Comparison of ENCODE assay signal across 8 cellular contexts in genomic region chr6:106512958-106513480, GRCh38.
A peak's percentile ranks its signal among the peaks of the same experiment; 100 is the strongest.
DNase-seq lines count a peak whose midpoint lies in the region; ATAC-seq, FAIRE-seq and TF ChIP-seq lines count a peak whose summit lies in the region.

No MANE protein-coding gene starts in this region.

- H3K4me3 ChIP-seq in H7 (ENCODE audit: insufficient read depth, low read depth, low read length) (peak overlapping the region; percentile 47), adrenal gland (peak overlapping the region; percentile 49 to 84 (median 62)), lung (peak overlapping the region; percentile 66)

- FAIRE-seq in urothelium cell line (lab: Jason Lieb, UNC) = no peak

- ATAC-seq in lung (ENCODE audit: insufficient read depth, low FRiP score) (no peak), HG03039 (IDR thresholded peaks at IDR 0.05; ENCODE audit: unreplicated experiment) (no peak)

- no peaks in the 10 kb centered on the region for H3K9me3 ChIP-seq in adrenal gland (replicated peaks in 1 of 3)
- H3K9me3 ChIP-seq in lung (ENCODE audit: control insufficient read depth in 2 of 2, insufficient read depth in 1 of 2, low read length in 1 of 2) = no peaks in the 10 kb centered on the region

- H3K4me1 ChIP-seq in adrenal gland (replicated peaks in 1 of 2) (peaks cover 7 to 23% of the 10 kb centered on the region in 2 donors), lung (ENCODE audit: control insufficient read depth in 2 of 2, insufficient read depth in 2 of 2, low read length in 2 of 2) (no peaks in the 10 kb centered on the region)

- 14 to 29% (median 23%) methylated on average over 5 to 19 of the region's 19 CpGs for WGBS in adrenal gland, 4 donors
- WGBS in lung, 2 donors = 3 to 5% methylated on average over 19 of the region's 19 CpGs

- no peak for TF ChIP-seq POLR2A in adrenal gland (IDR thresholded peaks at IDR 0.05)

- H3K36me3 ChIP-seq in H7 (replicated peaks; ENCODE audit: control insufficient read depth, insufficient read depth, low read length) = no peaks in the 10 kb centered on the region
- H3K36me3 ChIP-seq in adrenal gland (replicated peaks in 1 of 2) = no peaks in the 10 kb centered on the region
- no peaks in the 10 kb centered on the region for H3K36me3 ChIP-seq in lung (ENCODE audit: control insufficient read depth in 2 of 2, insufficient read depth in 2 of 2, low read length in 2 of 2)

- H3K27me3 ChIP-seq in H7 (ENCODE audit: control insufficient read depth, insufficient read depth, low read length) (peaks cover 63% of the 10 kb centered on the region), adrenal gland (peaks cover 14% of the 10 kb centered on the region), lung (ENCODE audit: control insufficient read depth, insufficient read depth) (no peaks in the 10 kb centered on the region)

- H3K27ac ChIP-seq in 22Rv1 (peak overlapping the region; percentile 90), adrenal gland (peak overlapping the region in 4 of 5 donors; percentile 13 to 79 (median 72)), lung (ENCODE audit: low read depth in 1 of 2, low read length in 1 of 2) (peak overlapping the region; percentile 21 to 94)

- intact Hi-C loops in adrenal gland (cut with DNase I) = no loop called here

- TF ChIP-seq CTCF in 22Rv1 (IDR thresholded peaks at IDR 0.05) = no peak
- no peak for TF ChIP-seq CTCF in adrenal gland (IDR thresholded peaks at IDR 0.05)
- TF ChIP-seq CTCF in lung (IDR thresholded peaks at IDR 0.05; ENCODE audit: control extremely low read depth, extremely low read depth) = no peak

- DNase-seq in H7 = no peak
- no peak for DNase-seq in adrenal gland
- no peak for DNase-seq in lung (ENCODE audit: low spot score)
- no peak for DNase-seq in foreskin melanocyte
- DNase-seq in COLO668 (lab: John Stamatoyannopoulos, UW; ENCODE audit: unreplicated experiment) = no peak
- no peak for DNase-seq in urothelium cell line (ENCODE audit: low spot score)
